Comparison of ENCODE assay signal across 3 cellular contexts in the genomic region with DNA sequence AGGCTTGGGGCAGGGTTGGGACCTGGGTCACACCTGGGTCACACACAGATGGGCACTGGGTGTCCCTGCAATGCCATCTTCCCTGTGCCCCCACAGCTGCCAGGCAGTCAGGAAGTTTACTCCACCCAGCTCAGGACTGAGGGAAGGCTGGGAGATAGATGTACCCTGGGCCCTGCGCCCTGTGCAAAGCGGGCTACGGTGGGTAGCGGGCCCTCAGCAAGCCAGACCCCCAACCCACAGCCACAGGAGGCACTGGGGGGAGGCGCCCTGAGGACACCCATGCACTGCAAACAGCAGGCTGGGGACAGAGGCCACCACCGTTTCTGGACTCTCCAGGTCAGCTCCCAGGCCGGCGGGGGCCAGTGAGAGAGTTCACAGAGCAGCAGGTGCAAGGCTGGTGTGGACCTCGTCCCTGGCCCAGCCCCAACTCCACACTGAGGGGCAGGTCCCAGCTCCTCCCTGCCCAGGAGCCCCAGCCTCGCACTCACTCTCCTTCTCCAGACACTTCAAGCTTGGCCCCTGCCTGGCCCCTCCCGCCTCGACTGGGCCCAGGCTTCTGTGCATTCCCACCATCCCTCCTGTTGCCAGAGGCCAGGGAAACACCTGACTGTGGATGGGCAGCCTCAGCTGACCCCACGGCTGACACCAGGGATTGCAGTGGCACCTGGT.
TF ChIP-seq lines count a peak whose summit lies in the region.

No MANE protein-coding gene starts in this region.

TF ChIP-seq in A549, 52 proteins besides CTCF, POLR2A, EP300 and RAD21 (continues in another document):
- no peak for TF ChIP-seq BHLHE40 (IDR thresholded peaks at IDR 0.05; ENCODE audit: low read depth, low read length)
- no peak for TF ChIP-seq CEBPB (IDR thresholded peaks at IDR 0.05)
- no peak for TF ChIP-seq ELK1 (IDR thresholded peaks at IDR 0.05; ENCODE audit: low read depth, low read length)
- no peak for TF ChIP-seq RFX5 (IDR thresholded peaks at IDR 0.05)
- TF ChIP-seq SREBF2 (IDR thresholded peaks at IDR 0.05) = no peak
- no peak for TF ChIP-seq HOXB5 (CRISPR knock-in tag; IDR thresholded peaks at IDR 0.05)
- TF ChIP-seq GATA3 (IDR thresholded peaks at IDR 0.05; ENCODE audit: borderline replicate concordance) = no peak
- TF ChIP-seq EHF (CRISPR knock-in tag; IDR thresholded peaks at IDR 0.05) = no peak
- TF ChIP-seq, protein P1, sequence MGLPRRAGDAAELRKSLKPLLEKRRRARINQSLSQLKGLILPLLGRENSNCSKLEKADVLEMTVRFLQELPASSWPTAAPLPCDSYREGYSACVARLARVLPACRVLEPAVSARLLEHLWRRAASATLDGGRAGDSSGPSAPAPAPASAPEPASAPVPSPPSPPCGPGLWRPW (IDR thresholded peaks at IDR 0.05) = no peak
- no peak for TF ChIP-seq ZFP36 (IDR thresholded peaks at IDR 0.05; ENCODE audit: borderline replicate concordance, partially characterized antibody)
- TF ChIP-seq USF2 (IDR thresholded peaks at IDR 0.05) = no peak
- TF ChIP-seq ZC3H11A (IDR thresholded peaks at IDR 0.05) = no peak
- TF ChIP-seq MAZ (IDR thresholded peaks at IDR 0.05; ENCODE audit: borderline replicate concordance, low read depth, low read length) = no peak
- TF ChIP-seq, protein P2, sequence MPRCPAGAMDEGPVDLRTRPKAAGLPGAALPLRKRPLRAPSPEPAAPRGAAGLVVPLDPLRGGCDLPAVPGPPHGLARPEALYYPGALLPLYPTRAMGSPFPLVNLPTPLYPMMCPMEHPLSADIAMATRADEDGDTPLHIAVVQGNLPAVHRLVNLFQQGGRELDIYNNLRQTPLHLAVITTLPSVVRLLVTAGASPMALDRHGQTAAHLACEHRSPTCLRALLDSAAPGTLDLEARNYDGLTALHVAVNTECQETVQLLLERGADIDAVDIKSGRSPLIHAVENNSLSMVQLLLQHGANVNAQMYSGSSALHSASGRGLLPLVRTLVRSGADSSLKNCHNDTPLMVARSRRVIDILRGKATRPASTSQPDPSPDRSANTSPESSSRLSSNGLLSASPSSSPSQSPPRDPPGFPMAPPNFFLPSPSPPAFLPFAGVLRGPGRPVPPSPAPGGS (IDR thresholded peaks at IDR 0.05) = no peak
- TF ChIP-seq, protein P3, sequence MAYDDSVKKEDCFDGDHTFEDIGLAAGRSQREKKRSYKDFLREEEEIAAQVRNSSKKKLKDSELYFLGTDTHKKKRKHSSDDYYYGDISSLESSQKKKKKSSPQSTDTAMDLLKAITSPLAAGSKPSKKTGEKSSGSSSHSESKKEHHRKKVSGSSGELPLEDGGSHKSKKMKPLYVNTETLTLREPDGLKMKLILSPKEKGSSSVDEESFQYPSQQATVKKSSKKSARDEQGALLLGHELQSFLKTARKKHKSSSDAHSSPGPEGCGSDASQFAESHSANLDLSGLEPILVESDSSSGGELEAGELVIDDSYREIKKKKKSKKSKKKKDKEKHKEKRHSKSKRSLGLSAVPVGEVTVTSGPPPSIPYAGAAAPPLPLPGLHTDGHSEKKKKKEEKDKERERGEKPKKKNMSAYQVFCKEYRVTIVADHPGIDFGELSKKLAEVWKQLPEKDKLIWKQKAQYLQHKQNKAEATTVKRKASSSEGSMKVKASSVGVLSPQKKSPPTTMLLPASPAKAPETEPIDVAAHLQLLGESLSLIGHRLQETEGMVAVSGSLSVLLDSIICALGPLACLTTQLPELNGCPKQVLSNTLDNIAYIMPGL (CRISPR knock-in tag; IDR thresholded peaks at IDR 0.05; ENCODE audit: borderline replicate concordance) = no peak
- TF ChIP-seq TP53 (CRISPR knock-in tag; IDR thresholded peaks at IDR 0.05) = no peak
- no peak for TF ChIP-seq NFE2L2 (conservative IDR thresholded peaks at IDR 0.05; ENCODE audit: low read length)

TF ChIP-seq in HEK293, 187 proteins besides CTCF, POLR2A, EP300 and RAD21 (continues in another document):
- TF ChIP-seq ZNF223 (tag by site-specific recombination; IDR thresholded peaks at IDR 0.05) (no peak), ZNF248 (tag by site-specific recombination; IDR thresholded peaks at IDR 0.05) (no peak), ZSCAN16 (tag by site-specific recombination; IDR thresholded peaks at IDR 0.05) (no peak), ZNF274 (IDR thresholded peaks at IDR 0.05; ENCODE audit: low read length) (no peak), ZNF274 (tag by site-specific recombination; IDR thresholded peaks at IDR 0.05; ENCODE audit: borderline replicate concordance) (no peak), OSR2 (tag by site-specific recombination; IDR thresholded peaks at IDR 0.05) (0 out of 2 replicates have a peak, but pooled peaks have one; percentile 30), EGR2 (tag by site-specific recombination; IDR thresholded peaks at IDR 0.05; ENCODE audit: low read depth) (no peak), HOXC10 (CRISPR knock-in tag; IDR thresholded peaks at IDR 0.05) (no peak), GLIS1 (tag by site-specific recombination; IDR thresholded peaks at IDR 0.05) (peak; percentile 33), SALL2 (tag by site-specific recombination; IDR thresholded peaks at IDR 0.05; ENCODE audit: borderline replicate concordance) (no peak), PATZ1 (tag by site-specific recombination; IDR thresholded peaks at IDR 0.05) (peak; percentile 25; the same call in 1 of the 2 replicates)
- TF ChIP-seq, protein P4, sequence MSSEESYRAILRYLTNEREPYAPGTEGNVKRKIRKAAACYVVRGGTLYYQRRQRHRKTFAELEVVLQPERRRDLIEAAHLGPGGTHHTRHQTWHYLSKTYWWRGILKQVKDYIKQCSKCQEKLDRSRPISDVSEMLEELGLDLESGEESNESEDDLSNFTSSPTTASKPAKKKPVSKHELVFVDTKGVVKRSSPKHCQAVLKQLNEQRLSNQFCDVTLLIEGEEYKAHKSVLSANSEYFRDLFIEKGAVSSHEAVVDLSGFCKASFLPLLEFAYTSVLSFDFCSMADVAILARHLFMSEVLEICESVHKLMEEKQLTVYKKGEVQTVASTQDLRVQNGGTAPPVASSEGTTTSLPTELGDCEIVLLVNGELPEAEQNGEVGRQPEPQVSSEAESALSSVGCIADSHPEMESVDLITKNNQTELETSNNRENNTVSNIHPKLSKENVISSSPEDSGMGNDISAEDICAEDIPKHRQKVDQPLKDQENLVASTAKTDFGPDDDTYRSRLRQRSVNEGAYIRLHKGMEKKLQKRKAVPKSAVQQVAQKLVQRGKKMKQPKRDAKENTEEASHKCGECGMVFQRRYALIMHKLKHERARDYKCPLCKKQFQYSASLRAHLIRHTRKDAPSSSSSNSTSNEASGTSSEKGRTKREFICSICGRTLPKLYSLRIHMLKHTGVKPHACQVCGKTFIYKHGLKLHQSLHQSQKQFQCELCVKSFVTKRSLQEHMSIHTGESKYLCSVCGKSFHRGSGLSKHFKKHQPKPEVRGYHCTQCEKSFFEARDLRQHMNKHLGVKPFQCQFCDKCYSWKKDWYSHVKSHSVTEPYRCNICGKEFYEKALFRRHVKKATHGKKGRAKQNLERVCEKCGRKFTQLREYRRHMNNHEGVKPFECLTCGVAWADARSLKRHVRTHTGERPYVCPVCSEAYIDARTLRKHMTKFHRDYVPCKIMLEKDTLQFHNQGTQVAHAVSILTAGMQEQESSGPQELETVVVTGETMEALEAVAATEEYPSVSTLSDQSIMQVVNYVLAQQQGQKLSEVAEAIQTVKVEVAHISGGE (tag by site-specific recombination; conservative IDR thresholded peaks at IDR 0.05; ENCODE audit: low read depth) = no peak
- TF ChIP-seq, protein P5, sequence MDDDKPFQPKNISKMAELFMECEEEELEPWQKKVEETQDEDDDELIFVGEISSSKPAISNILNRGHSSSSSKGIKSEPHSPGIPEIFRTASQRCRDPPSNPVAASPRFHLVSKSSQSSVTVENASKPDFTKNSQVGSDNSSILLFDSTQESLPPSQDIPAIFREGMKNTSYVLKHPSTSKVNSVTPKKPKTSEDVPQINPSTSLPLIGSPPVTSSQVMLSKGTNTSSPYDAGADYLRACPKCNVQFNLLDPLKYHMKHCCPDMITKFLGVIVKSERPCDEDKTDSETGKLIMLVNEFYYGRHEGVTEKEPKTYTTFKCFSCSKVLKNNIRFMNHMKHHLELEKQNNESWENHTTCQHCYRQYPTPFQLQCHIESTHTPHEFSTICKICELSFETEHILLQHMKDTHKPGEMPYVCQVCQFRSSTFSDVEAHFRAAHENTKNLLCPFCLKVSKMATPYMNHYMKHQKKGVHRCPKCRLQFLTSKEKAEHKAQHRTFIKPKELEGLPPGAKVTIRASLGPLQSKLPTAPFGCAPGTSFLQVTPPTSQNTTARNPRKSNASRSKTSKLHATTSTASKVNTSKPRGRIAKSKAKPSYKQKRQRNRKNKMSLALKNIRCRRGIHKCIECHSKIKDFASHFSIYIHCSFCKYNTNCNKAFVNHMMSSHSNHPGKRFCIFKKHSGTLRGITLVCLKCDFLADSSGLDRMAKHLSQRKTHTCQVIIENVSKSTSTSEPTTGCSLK (tag by site-specific recombination; IDR thresholded peaks at IDR 0.05) = no peak

TF ChIP-seq in neural cell, 6 proteins besides CTCF, POLR2A, EP300 and RAD21:
- no peak for TF ChIP-seq MXI1 (conservative IDR thresholded peaks at IDR 0.05; ENCODE audit: poor library complexity, severe bottlenecking)
- TF ChIP-seq, protein P6, sequence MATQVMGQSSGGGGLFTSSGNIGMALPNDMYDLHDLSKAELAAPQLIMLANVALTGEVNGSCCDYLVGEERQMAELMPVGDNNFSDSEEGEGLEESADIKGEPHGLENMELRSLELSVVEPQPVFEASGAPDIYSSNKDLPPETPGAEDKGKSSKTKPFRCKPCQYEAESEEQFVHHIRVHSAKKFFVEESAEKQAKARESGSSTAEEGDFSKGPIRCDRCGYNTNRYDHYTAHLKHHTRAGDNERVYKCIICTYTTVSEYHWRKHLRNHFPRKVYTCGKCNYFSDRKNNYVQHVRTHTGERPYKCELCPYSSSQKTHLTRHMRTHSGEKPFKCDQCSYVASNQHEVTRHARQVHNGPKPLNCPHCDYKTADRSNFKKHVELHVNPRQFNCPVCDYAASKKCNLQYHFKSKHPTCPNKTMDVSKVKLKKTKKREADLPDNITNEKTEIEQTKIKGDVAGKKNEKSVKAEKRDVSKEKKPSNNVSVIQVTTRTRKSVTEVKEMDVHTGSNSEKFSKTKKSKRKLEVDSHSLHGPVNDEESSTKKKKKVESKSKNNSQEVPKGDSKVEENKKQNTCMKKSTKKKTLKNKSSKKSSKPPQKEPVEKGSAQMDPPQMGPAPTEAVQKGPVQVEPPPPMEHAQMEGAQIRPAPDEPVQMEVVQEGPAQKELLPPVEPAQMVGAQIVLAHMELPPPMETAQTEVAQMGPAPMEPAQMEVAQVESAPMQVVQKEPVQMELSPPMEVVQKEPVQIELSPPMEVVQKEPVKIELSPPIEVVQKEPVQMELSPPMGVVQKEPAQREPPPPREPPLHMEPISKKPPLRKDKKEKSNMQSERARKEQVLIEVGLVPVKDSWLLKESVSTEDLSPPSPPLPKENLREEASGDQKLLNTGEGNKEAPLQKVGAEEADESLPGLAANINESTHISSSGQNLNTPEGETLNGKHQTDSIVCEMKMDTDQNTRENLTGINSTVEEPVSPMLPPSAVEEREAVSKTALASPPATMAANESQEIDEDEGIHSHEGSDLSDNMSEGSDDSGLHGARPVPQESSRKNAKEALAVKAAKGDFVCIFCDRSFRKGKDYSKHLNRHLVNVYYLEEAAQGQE (IDR thresholded peaks at IDR 0.05; ENCODE audit: borderline replicate concordance) = no peak
- no peak for TF ChIP-seq POLR2AphosphoS5 (IDR thresholded peaks at IDR 0.05)
- TF ChIP-seq TAF1 (IDR thresholded peaks at IDR 0.05; ENCODE audit: low read depth) = no peak
- no peak for TF ChIP-seq SMC3 (conservative IDR thresholded peaks at IDR 0.05; ENCODE audit: poor library complexity)
- no peak for TF ChIP-seq EZH2 (IDR thresholded peaks at IDR 0.05; ENCODE audit: borderline replicate concordance, insufficient read depth, low read length, poor library complexity, severe bottlenecking)
